ENCODE assay signal across 21 cellular contexts in genomic region chr5:134798468-134798867, GRCh38.
A peak's percentile ranks its signal among the peaks of the same experiment; 100 is the strongest.
DNase-seq lines count a peak whose midpoint lies in the region; ATAC-seq and TF ChIP-seq lines count a peak whose summit lies in the region.
"Had no signal": no experiment of that assay in that cellular context is flagged by ENCODE, and none has a peak within 500 bp of the region (broad histone marks: within the 10 kb centered on the region; RNA-seq: fewer than 3 reads in every experiment).

No MANE protein-coding gene starts in this region.

- H3K27ac ChIP-seq in OCI-LY3 (ENCODE audit: low read length), result peak overlapping the region; percentile 62
- H3K27ac ChIP-seq: 22Rv1, GM23248, Peyer's patch had no signal

- H4K20me1 ChIP-seq in OCI-LY3 (ENCODE audit: insufficient read depth, low read length), result no peaks in the 10 kb centered on the region

- no peak overlapping the region for H3K9ac ChIP-seq in OCI-LY3 (ENCODE audit: low read length)
- H3K9ac ChIP-seq: GM23248 had no signal

- no peaks in the 10 kb centered on the region for H3K27me3 ChIP-seq in OCI-LY3 (ENCODE audit: low read depth, low read length)
- H3K27me3 ChIP-seq: Peyer's patch had no signal

- H3K4me3 ChIP-seq in GM12864 (ENCODE audit: low read depth, low read length), result no peak overlapping the region
- no peak overlapping the region for H3K4me3 ChIP-seq in OCI-LY3 (ENCODE audit: low read length)
- H3K4me3 ChIP-seq: GM23248, Peyer's patch had no signal

- peaks cover 27% of the 10 kb centered on the region for H3K36me3 ChIP-seq in OCI-LY3 (replicated peaks; ENCODE audit: low read depth, low read length)

- H3K79me2 ChIP-seq in OCI-LY3 (ENCODE audit: low read length), result no peaks in the 10 kb centered on the region

- H3K4me2 ChIP-seq in OCI-LY3 (ENCODE audit: low read length), result 0 out of 2 replicates have a peak overlapping the region, but pooled peaks have one; percentile 16

- peak; percentile 33 to 38 for ATAC-seq in activated CD4-positive, CD25-positive, alpha-beta regulatory T cell treated with anti-CD3 and anti-CD28 coated beads, Interleukin-2, amount 50 U/mL, for 24 hours
- ATAC-seq in GM21723 (IDR thresholded peaks at IDR 0.05; ENCODE audit: unreplicated experiment), result peak; percentile 55
- ATAC-seq: Right ventricle myocardium inferior, T-cell had no signal

- H3K4me1 ChIP-seq in OCI-LY3 (ENCODE audit: low read length), result peaks cover 13% of the 10 kb centered on the region
- H3K4me1 ChIP-seq: Peyer's patch had no signal

- TF ChIP-seq CTCF in GM12864 (IDR thresholded peaks at IDR 0.05; ENCODE audit: low read depth, low read length, missing control alignments), result no peak
- no peak for TF ChIP-seq CTCF in OCI-LY3 (IDR thresholded peaks at IDR 0.05; ENCODE audit: low read depth, low read length)

- H2AFZ ChIP-seq in OCI-LY3 (ENCODE audit: low read depth, low read length), result no peak overlapping the region
- H2AFZ ChIP-seq: GM23248 had no signal

- DNase-seq in activated CD4-positive, CD25-positive, alpha-beta regulatory T cell (lab: John Stamatoyannopoulos, UW), result no peak
- DNase-seq in GM12864 (ENCODE audit: low read depth) (peak; percentile 4), NCI-H510A (lab: John Stamatoyannopoulos, UW) (no peak), HUDEP-2 (lab: John Stamatoyannopoulos, UW; ENCODE audit: unreplicated experiment in 76 of 76) (no peak), NCI-H1105 (lab: John Stamatoyannopoulos, UW) (no peak)
- DNase-seq: Calu3; CD4-positive, alpha-beta memory T cell; DMS79; GM23248; KBM-7; NCI-H1048; NCI-H146; NCI-H2081 treated with DMSO at 0.1 percent for 48 hours; NCI-H510A treated with DMSO at 0.1 percent for 48 hours; Peyer's patch; T-cell had no signal

- H3K9me3 ChIP-seq in OCI-LY3 (ENCODE audit: insufficient read depth, low read length), result no peaks in the 10 kb centered on the region
- H3K9me3 ChIP-seq: Peyer's patch had no signal
